In genomic region chr13:84885868-84886267, GRCh38 we compare ENCODE assay signal across 35 cellular contexts.
"Had no signal": no experiment of that assay in that cellular context is flagged by ENCODE, and none has a peak within 500 bp of the region (broad histone marks: within the 10 kb centered on the region; RNA-seq: fewer than 3 reads in every experiment).

No MANE protein-coding gene starts in this region.

- H3K9me3 ChIP-seq: MG63 had no signal

- H3K27me3 ChIP-seq: MG63 had no signal

- H3K36me3 ChIP-seq: MG63 had no signal

- H3K4me3 ChIP-seq: MG63 had no signal

- DNase-seq: Karpas-422, Kasumi-1, MG63, MM.1S, NCI-H1048, NCI-H1092, NCI-H1092 treated with DMSO at 0.1 percent for 48 hours, NCI-H1105, NCI-H1105 treated with DMSO at 0.1 percent for 48 hours, NCI-H1417, NCI-H1417 treated with DMSO at 0.1 percent for 48 hours, NCI-H1436, NCI-H1436 treated with DMSO at 0.1 percent for 48 hours, NCI-H146, NCI-H1694, NCI-H1694 treated with DMSO at 0.1 percent for 48 hours, NCI-H187, NCI-H187 treated with DMSO at 0.1 percent for 48 hours, NCI-H1930, NCI-H2029, NCI-H2029 treated with DMSO at 0.1 percent for 48 hours, NCI-H2081, NCI-H2081 treated with DMSO at 0.1 percent for 48 hours, NCI-H2107, NCI-H2171, NCI-H2171 treated with DMSO at 0.1 percent for 48 hours, NCI-H2227 treated with DMSO at 0.1 percent for 48 hours, NCI-H226, NCI-H345, NCI-H446, NCI-H446 treated with DMSO at 0.1 percent for 48 hours, NCI-H510A, NCI-H510A treated with DMSO at 0.1 percent for 48 hours, NCI-H524, NCI-H524 treated with DMSO at 0.1 percent for 48 hours had no signal
